8 cellular contexts compared by ENCODE assay signal in the genomic region with DNA sequence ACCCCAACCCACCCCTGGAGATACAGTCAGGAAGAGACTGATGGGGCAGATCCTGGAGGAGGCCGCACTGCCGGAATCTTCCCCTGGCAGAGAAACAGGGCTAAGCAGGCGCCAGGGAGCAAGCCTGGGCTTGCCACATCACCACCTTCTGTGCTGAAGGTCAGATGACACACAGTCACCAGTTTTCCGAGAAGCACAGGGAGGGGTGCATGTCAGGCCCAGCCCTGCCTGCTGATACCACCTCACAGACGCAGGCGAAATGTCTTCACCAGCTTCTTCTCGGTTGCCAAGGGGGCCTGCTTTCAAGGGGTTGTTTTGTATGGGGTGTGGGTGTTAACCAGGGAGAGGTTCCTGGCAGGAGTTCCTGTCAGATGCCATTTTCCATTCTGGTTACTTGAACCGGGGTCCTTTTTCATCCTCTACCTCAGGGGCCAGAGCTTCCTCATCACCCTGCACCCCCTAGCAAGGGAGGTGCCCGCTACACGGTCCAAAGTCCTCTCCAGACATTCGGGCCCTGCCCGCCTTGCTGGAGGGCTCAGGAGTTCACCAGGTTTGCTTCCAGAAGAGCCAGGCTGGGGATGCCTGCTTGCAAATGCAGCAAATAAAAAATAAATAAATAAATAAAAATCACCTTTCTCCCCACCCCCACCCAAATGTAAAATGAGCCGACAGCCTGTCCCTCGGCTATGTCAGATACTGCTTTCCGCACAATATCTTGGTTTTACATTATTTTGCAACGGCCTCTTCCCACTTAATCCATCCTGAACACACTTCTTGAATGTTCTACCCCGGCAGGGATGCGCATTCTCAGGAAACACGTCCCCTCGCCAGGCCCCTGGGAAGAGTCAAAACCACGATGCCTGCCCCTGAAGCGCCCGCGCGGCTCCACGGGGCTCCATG. TPM values are rescaled to one million over a fixed set of nuclear protein-coding genes. Genes with fewer than 3 reads are reported as not detected.
DNase-seq lines count a peak whose midpoint lies in the region; ATAC-seq and TF ChIP-seq lines count a peak whose summit lies in the region.

No MANE protein-coding gene starts in this region.

- peak; percentile 100 for TF ChIP-seq EP300 in ovary (IDR thresholded peaks at IDR 0.05)

- peaks cover 67% of the 10 kb centered on the region for H3K4me1 Mint-ChIP-seq in activated naive CD8-positive, alpha-beta T cell treated with anti-CD3 and anti-CD28 coated beads for 36 hours

- DNase-seq in G401 (ENCODE audit: low spot score): peak; percentile 95
- DNase-seq in MV-4-11 (lab: John Stamatoyannopoulos, UW): peak; percentile 90
- peak; percentile 76 for DNase-seq in SKM-1 treated with dmso at 0.1 percent for 144 hours (lab: John Stamatoyannopoulos, UW; ENCODE audit: unreplicated experiment)
- DNase-seq in activated naive CD8-positive, alpha-beta T cell treated with anti-CD3 and anti-CD28 coated beads for 36 hours: peak; percentile 90
- DNase-seq in head of caudate nucleus: peak; percentile 80 to 98 (median 91)
- peak; percentile 88 to 95 (median 89) for DNase-seq in ovary

- H3K27me3 ChIP-seq in ovary (no peaks in the 10 kb centered on the region), thymus (ENCODE audit: control insufficient read depth, insufficient read depth) (no peaks in the 10 kb centered on the region)

- TF ChIP-seq CTCF in ovary (IDR thresholded peaks at IDR 0.05): no peak

- peak overlapping the region; percentile 100 for H3K4me3 Mint-ChIP-seq in activated naive CD8-positive, alpha-beta T cell treated with anti-CD3 and anti-CD28 coated beads for 36 hours

- H3K4me3 ChIP-seq in ovary (peak overlapping the region; percentile 86), thymus (ENCODE audit: low read length) (peak overlapping the region; percentile 83)

- peak; percentile 57 for TF ChIP-seq POLR2A in ovary (IDR thresholded peaks at IDR 0.05)

- H3K27me3 Mint-ChIP-seq in activated naive CD8-positive, alpha-beta T cell treated with anti-CD3 and anti-CD28 coated beads for 36 hours: peaks cover 28% of the 10 kb centered on the region

- intact Hi-C loops in head of caudate nucleus (cut with DNase I): loop anchor here (5.0 kb wide), 2 partner anchors 56 to 76 kb away; partner anchors contain the start of gene MALAT1
- intact Hi-C loops in ovary (cut with DNase I): loop anchor here (2.0 to 5.0 kb wide), 4 partner anchors 56 to 77 kb away; partner anchors contain the start of gene MALAT1 (in 3 of the 4)

- no peak for ATAC-seq in GM21786 (IDR thresholded peaks at IDR 0.05; ENCODE audit: unreplicated experiment)

- peak overlapping the region; percentile 99 for H3K27ac Mint-ChIP-seq in activated naive CD8-positive, alpha-beta T cell treated with anti-CD3 and anti-CD28 coated beads for 36 hours

- H3K9me3 Mint-ChIP-seq in activated naive CD8-positive, alpha-beta T cell treated with anti-CD3 and anti-CD28 coated beads for 36 hours: peaks cover 5% of the 10 kb centered on the region

- in situ Hi-C loops in G401 (cut with HindIII; ENCODE audit: low sequenced_read_pairs): no loop called here

- no peaks in the 10 kb centered on the region for H3K9me3 ChIP-seq in ovary
- H3K9me3 ChIP-seq in thymus (ENCODE audit: control insufficient read depth): peaks cover 2% of the 10 kb centered on the region

- 3% methylated on average over 26 of the region's 26 CpGs for WGBS in ovary, 3 donors
- 10% methylated on average over 26 of the region's 26 CpGs for WGBS in thymus

- H3K36me3 Mint-ChIP-seq in activated naive CD8-positive, alpha-beta T cell treated with anti-CD3 and anti-CD28 coated beads for 36 hours: peaks cover 46% of the 10 kb centered on the region

- peaks cover 21% of the 10 kb centered on the region for H3K4me1 ChIP-seq in ovary (ENCODE audit: insufficient read depth)
- peaks cover 45% of the 10 kb centered on the region for H3K4me1 ChIP-seq in thymus (ENCODE audit: control insufficient read depth, insufficient read depth, low read length)

- H3K36me3 ChIP-seq in ovary (no peaks in the 10 kb centered on the region), thymus (ENCODE audit: control insufficient read depth, insufficient read depth) (peaks cover 4% of the 10 kb centered on the region)

- H3K27ac ChIP-seq in ovary: peak overlapping the region; percentile 96 to 97
- peak overlapping the region; percentile 98 for H3K27ac ChIP-seq in thymus (ENCODE audit: low read depth)

RNA-seq across cellular contexts. Expression of gene NEAT1, which starts 1.1 kb away (rescaled TPM):
- 4.4 and 12.4 TPM in 2 replicates for total RNA-seq in G401 (2014; rRNA removed; shearing (Covaris generic))
- total RNA-seq in activated naive CD8-positive, alpha-beta T cell treated with anti-CD3 and anti-CD28 coated beads for 36 hours: 100 to 1,000 TPM; 136 to 155 TPM
- 100 to 1,000 TPM; 175 to 850 (median 372) TPM for total RNA-seq in ovary
- 100 to 1,000 TPM; 216 to 268 TPM for polyA plus RNA-seq in ovary
- polyA plus RNA-seq in thymus: 3,325 TPM

RNA-seq across cellular contexts. Expression of gene FRMD8, which starts 35.0 kb away (rescaled TPM):
- total RNA-seq in G401 (2014; rRNA removed; shearing (Covaris generic)): 31.1 and 40.1 TPM in 2 replicates
- 10 to 100 TPM; 33.1 to 36.3 TPM for total RNA-seq in activated naive CD8-positive, alpha-beta T cell treated with anti-CD3 and anti-CD28 coated beads for 36 hours
- 10 to 100 TPM; 21.2 to 41.7 (median 25.5) TPM for total RNA-seq in ovary
- polyA plus RNA-seq in ovary (10 to 100 TPM in 1 of 2 donors, 1 to 10 TPM in 1; 4.3 to 15.8 TPM), thymus (21.4 TPM)

RNA-seq across cellular contexts. Expression of gene SLC25A45, which starts 39.0 kb away (rescaled TPM):
- total RNA-seq in G401 (2014; rRNA removed; shearing (Covaris generic)): 1.1 TPM in 1 of 2 replicates, not detected in the other
- 10 to 100 TPM; 15.4 to 15.7 TPM for total RNA-seq in activated naive CD8-positive, alpha-beta T cell treated with anti-CD3 and anti-CD28 coated beads for 36 hours
- 1 to 10 TPM; 3.2 to 8.7 (median 4.6) TPM for total RNA-seq in ovary
- polyA plus RNA-seq in ovary: 1 to 10 TPM; 2.7 to 3.4 TPM
- 35.3 TPM for polyA plus RNA-seq in thymus

Comparison
In these comparisons a context has a peak if more than half of its experiments do, and no peak if none do; other contexts are left out.
1. RNA of gene NEAT1, which starts 1.1 kb away (total RNA-seq): 175 to 850 TPM in ovary and 136 to 155 TPM in activated naive CD8-positive, alpha-beta T cell treated with anti-CD3 and anti-CD28 coated beads for 36 hours; 4.4 to 12.4 TPM in G401; every median in the first group is over 10 times any median in the second.
2. Peak in every context shown above with its lines, with median percentiles within 50 percentile points of each other: DNase-seq.